9 cellular contexts compared by ENCODE assay signal in genomic region chr3:89314454-89314853, GRCh38.
DNase-seq lines count a peak whose midpoint lies in the region; ATAC-seq, FAIRE-seq and TF ChIP-seq lines count a peak whose summit lies in the region.
"Had no signal": no experiment of that assay in that cellular context is flagged by ENCODE, and none has a peak within 500 bp of the region (broad histone marks: within the 10 kb centered on the region; RNA-seq: fewer than 3 reads in every experiment).

No MANE protein-coding gene starts in this region.

- H3K36me3 Mint-ChIP-seq in stimulated activated effector memory CD8-positive, alpha-beta T cell treated with anti-CD3 and anti-CD28 coated beads, Interleukin-12 subunit alpha, Interleukin-12 subunit beta, amount 100 ng/mL, for 72 hours: no peaks in the 10 kb centered on the region
- H3K36me3 Mint-ChIP-seq: memory B cell had no signal

- no peaks in the 10 kb centered on the region for H3K27me3 ChIP-seq in DND-41 (ENCODE audit: insufficient read depth, low read length, poor library complexity)

- no peak for DNase-seq in DND-41
- DNase-seq in NB4 (ENCODE audit: low read depth): peak; percentile 16
- DNase-seq in astrocyte of the cerebellum (ENCODE audit: low read depth): peak; percentile 18
- DNase-seq in medulla oblongata (ENCODE audit: extremely low spot score): peak; percentile 48
- no peak for DNase-seq in NCI-H345 (lab: John Stamatoyannopoulos, UW)
- DNase-seq in stimulated activated effector memory CD8-positive, alpha-beta T cell treated with anti-CD3 and anti-CD28 coated beads, Interleukin-12 subunit alpha, Interleukin-12 subunit beta, amount 100 ng/mL, for 72 hours (ENCODE audit: low spot score in 2 of 2): no peak
- DNase-seq in occipital lobe (lab: John Stamatoyannopoulos, UW): no peak
- no peak for DNase-seq in frontal cortex (ENCODE audit: low spot score in 2 of 2)

- no peaks in the 10 kb centered on the region for H3K4me1 ChIP-seq in DND-41 (ENCODE audit: insufficient read depth, low read length)

- no peak for TF ChIP-seq POLR2A in NB4 (IDR thresholded peaks at IDR 0.05; ENCODE audit: extremely low read depth, insufficient read length)

- no peaks in the 10 kb centered on the region for H3K79me2 ChIP-seq in DND-41 (ENCODE audit: insufficient read depth, low read length)

- no peak overlapping the region for H3K4me2 ChIP-seq in DND-41 (ENCODE audit: insufficient read depth, low read length)

- no peak overlapping the region for H3K27ac Mint-ChIP-seq in stimulated activated effector memory CD8-positive, alpha-beta T cell treated with anti-CD3 and anti-CD28 coated beads, Interleukin-12 subunit alpha, Interleukin-12 subunit beta, amount 100 ng/mL, for 72 hours
- H3K27ac Mint-ChIP-seq: memory B cell had no signal

- ATAC-seq in DND-41 (ENCODE audit: insufficient read depth, low read depth): no peak
- no peak for ATAC-seq in stimulated activated effector memory CD8-positive, alpha-beta T cell treated with anti-CD3 and anti-CD28 coated beads, Interleukin-12 subunit alpha, Interleukin-12 subunit beta, amount 100 ng/mL, for 72 hours

- H3K4me1 Mint-ChIP-seq in stimulated activated effector memory CD8-positive, alpha-beta T cell treated with anti-CD3 and anti-CD28 coated beads, Interleukin-12 subunit alpha, Interleukin-12 subunit beta, amount 100 ng/mL, for 72 hours: no peaks in the 10 kb centered on the region
- H3K4me1 Mint-ChIP-seq: memory B cell had no signal

- H4K20me1 ChIP-seq in DND-41 (ENCODE audit: insufficient read depth, low read length): no peaks in the 10 kb centered on the region

- TF ChIP-seq CTCF in DND-41 (IDR thresholded peaks at IDR 0.05; ENCODE audit: borderline replicate concordance, extremely low read depth, low read length, poor library complexity, severe bottlenecking) (peak; percentile 33), NB4 (IDR thresholded peaks at IDR 0.05; ENCODE audit: low read depth, low read length) (no peak), astrocyte of the cerebellum (IDR thresholded peaks at IDR 0.05; ENCODE audit: low read depth, low read length, missing control alignments) (peak; percentile 42)

- in situ Hi-C loops in astrocyte of the cerebellum (cut with HindIII; ENCODE audit: low sequenced_read_pairs): no loop called here

- FAIRE-seq in frontal cortex (lab: Jason Lieb, UNC): no peak

- H3K4me3 Mint-ChIP-seq in stimulated activated effector memory CD8-positive, alpha-beta T cell treated with anti-CD3 and anti-CD28 coated beads, Interleukin-12 subunit alpha, Interleukin-12 subunit beta, amount 100 ng/mL, for 72 hours: no peak overlapping the region
- H3K4me3 Mint-ChIP-seq: memory B cell had no signal

- no peaks in the 10 kb centered on the region for H3K36me3 ChIP-seq in DND-41 (ENCODE audit: insufficient read depth, low read length)

- H3K9me3 Mint-ChIP-seq in stimulated activated effector memory CD8-positive, alpha-beta T cell treated with anti-CD3 and anti-CD28 coated beads, Interleukin-12 subunit alpha, Interleukin-12 subunit beta, amount 100 ng/mL, for 72 hours: peaks cover 9% of the 10 kb centered on the region

- H3K27ac ChIP-seq in DND-41 (ENCODE audit: low read length): no peak overlapping the region

- no peak overlapping the region for H3K4me3 ChIP-seq in DND-41 (ENCODE audit: low read depth in 1 of 2, low read length in 2 of 2)
- no peak overlapping the region for H3K4me3 ChIP-seq in NB4 (ENCODE audit: low read depth, low read length)
- H3K4me3 ChIP-seq in astrocyte of the cerebellum (ENCODE audit: low read depth, low read length): no peak overlapping the region

- H3K9me3 ChIP-seq in DND-41 (ENCODE audit: insufficient read depth, low read length, severe bottlenecking): no peaks in the 10 kb centered on the region

- H3K9ac ChIP-seq in DND-41 (ENCODE audit: low read depth, low read length): no peak overlapping the region

- H2AFZ ChIP-seq in DND-41 (ENCODE audit: low read depth, low read length): no peak overlapping the region

Comparison
In these comparisons a context has a peak if more than half of its experiments do, and no peak if none do; other contexts are left out.
1. DNase-seq: peak in NB4 (single experiment), astrocyte of the cerebellum (single experiment) and medulla oblongata (single experiment); none in DND-41 (single experiment), NCI-H345 (single experiment), stimulated activated effector memory CD8-positive, alpha-beta T cell treated with anti-CD3 and anti-CD28 coated beads, Interleukin-12 subunit alpha, Interleukin-12 subunit beta, amount 100 ng/mL, for 72 hours (0 of 2), occipital lobe (single experiment) and frontal cortex (0 of 2).